17 cellular contexts compared by ENCODE assay signal in genomic region chr5:74187757-74188156, GRCh38.
"Had no signal": no experiment of that assay in that cellular context is flagged by ENCODE, and none has a peak within 500 bp of the region (broad histone marks: within the 10 kb centered on the region; RNA-seq: fewer than 3 reads in every experiment).

No MANE protein-coding gene starts in this region.

- H3K4me1 ChIP-seq: right lobe of liver, spleen, upper lobe of right lung had no signal

- H3K9me3 ChIP-seq: psoas muscle, right lobe of liver, upper lobe of right lung had no signal

- H3K4me3 Mint-ChIP-seq: activated naive CD8-positive, alpha-beta T cell treated with anti-CD3 and anti-CD28 coated beads, Interleukin-2, amount 10 ng/mL, durations not matched to agents 7 days and 5 days; activated T-helper 1 cell treated with anti-CD3 and anti-CD28 coated beads, Interleukin-12 subunit alpha, Interleukin-12 subunit beta, Interleukin-2, Interleukin-4 antibody, amounts not matched to agents 30 ng/mL and 10 ng/mL and 1 ng/mL, durations not matched to agents 14 hours and 24 hours and 36 hours; memory B cell; natural killer cell; stimulated activated naive CD8-positive, alpha-beta T cell treated with anti-CD3 and anti-CD28 coated beads, Interleukin-15, amount 100 ng/mL, for 72 hours had no signal

- H3K9me3 Mint-ChIP-seq: activated naive CD8-positive, alpha-beta T cell treated with anti-CD3 and anti-CD28 coated beads, Interleukin-2, amount 10 ng/mL, durations not matched to agents 7 days and 5 days; activated T-helper 1 cell treated with anti-CD3 and anti-CD28 coated beads, Interleukin-12 subunit alpha, Interleukin-12 subunit beta, Interleukin-2, Interleukin-4 antibody, amounts not matched to agents 30 ng/mL and 10 ng/mL and 1 ng/mL, durations not matched to agents 14 hours and 24 hours and 36 hours; natural killer cell had no signal

- DNase-seq: activated naive CD4-positive, alpha-beta T cell; activated naive CD8-positive, alpha-beta T cell treated with anti-CD3 and anti-CD28 coated beads, Interleukin-2, amount 10 ng/mL, durations not matched to agents 7 days and 5 days; anterior cingulate cortex; cerebellar nuclear complex; kidney; left ventricle myocardium superior; natural killer cell; psoas muscle; right lobe of liver; spleen; stimulated activated naive CD8-positive, alpha-beta T cell treated with anti-CD3 and anti-CD28 coated beads, Interleukin-15, amount 100 ng/mL, for 72 hours; T-helper 2 cell; upper lobe of right lung had no signal

- H3K36me3 ChIP-seq: right lobe of liver, spleen, upper lobe of right lung had no signal

- H3K27ac ChIP-seq: psoas muscle, right lobe of liver, spleen, upper lobe of right lung had no signal

- H3K4me1 Mint-ChIP-seq: activated naive CD8-positive, alpha-beta T cell treated with anti-CD3 and anti-CD28 coated beads, Interleukin-2, amount 10 ng/mL, durations not matched to agents 7 days and 5 days; memory B cell; natural killer cell; stimulated activated naive CD8-positive, alpha-beta T cell treated with anti-CD3 and anti-CD28 coated beads, Interleukin-15, amount 100 ng/mL, for 72 hours had no signal

- H3K27me3 ChIP-seq: right lobe of liver, spleen, upper lobe of right lung had no signal

- ATAC-seq: activated CD4-positive, CD25-positive, alpha-beta regulatory T cell treated with anti-CD3 and anti-CD28 coated beads, Interleukin-2, amount 50 U/mL, for 24 hours; left ventricle myocardium superior; natural killer cell; psoas muscle; right lobe of liver; stimulated activated naive CD8-positive, alpha-beta T cell treated with anti-CD3 and anti-CD28 coated beads, Interleukin-15, amount 100 ng/mL, for 72 hours; upper lobe of right lung had no signal

- FAIRE-seq: endometrium, kidney had no signal

- H3K36me3 Mint-ChIP-seq: activated naive CD8-positive, alpha-beta T cell treated with anti-CD3 and anti-CD28 coated beads, Interleukin-2, amount 10 ng/mL, durations not matched to agents 7 days and 5 days; memory B cell; natural killer cell had no signal

- H3K4me3 ChIP-seq: psoas muscle, right lobe of liver, spleen, upper lobe of right lung had no signal

- H3K27ac Mint-ChIP-seq: activated naive CD8-positive, alpha-beta T cell treated with anti-CD3 and anti-CD28 coated beads, Interleukin-2, amount 10 ng/mL, durations not matched to agents 7 days and 5 days; activated T-helper 1 cell treated with anti-CD3 and anti-CD28 coated beads, Interleukin-12 subunit alpha, Interleukin-12 subunit beta, Interleukin-2, Interleukin-4 antibody, amounts not matched to agents 30 ng/mL and 10 ng/mL and 1 ng/mL, durations not matched to agents 14 hours and 24 hours and 36 hours; memory B cell; natural killer cell; stimulated activated naive CD8-positive, alpha-beta T cell treated with anti-CD3 and anti-CD28 coated beads, Interleukin-15, amount 100 ng/mL, for 72 hours had no signal
